In the genomic region with DNA sequence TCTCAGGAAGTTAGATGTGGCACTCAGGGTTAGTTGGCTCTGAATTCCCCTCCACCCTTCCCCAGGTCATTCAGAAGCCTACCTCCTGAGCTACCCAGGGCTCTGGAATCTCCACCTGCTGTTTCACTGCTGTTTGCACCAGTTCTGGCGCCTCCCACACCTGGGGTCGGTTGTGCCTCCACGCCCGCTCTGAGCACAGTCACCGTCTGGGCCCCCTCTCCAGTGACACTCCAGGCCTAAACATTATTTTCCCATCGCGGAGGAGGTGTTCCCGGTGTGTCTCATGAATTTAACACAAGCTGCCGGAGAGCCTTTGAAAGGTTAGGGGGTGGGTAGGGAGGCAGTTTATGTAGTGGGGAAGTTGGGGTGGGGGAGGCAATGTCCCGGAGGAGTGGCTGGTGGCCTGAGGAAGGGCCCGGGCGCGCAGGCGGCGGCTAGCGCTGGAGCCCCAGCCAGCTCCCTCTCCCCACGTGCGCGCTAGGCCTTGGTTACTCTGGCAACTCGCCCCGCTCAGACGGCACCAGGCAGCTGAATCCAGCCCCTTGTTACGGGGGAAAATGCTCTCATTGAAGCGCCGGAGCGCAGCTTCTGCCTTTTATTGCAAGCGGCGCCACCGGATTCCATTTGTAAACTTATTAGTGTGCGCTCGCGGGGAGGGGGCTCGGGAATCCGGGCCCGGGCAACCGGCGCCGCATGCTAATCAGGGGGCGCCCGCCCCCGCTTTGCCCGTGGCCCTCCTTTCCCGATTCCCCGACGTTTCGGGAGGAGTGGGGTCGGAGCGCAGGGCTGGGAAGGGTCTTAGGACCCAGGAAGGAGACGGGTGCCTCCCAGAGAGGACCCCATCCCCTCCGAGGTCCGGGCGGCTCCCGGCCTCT, we compare ENCODE assay signal across 9 cellular contexts. TPM values are rescaled to one million over a fixed set of nuclear protein-coding genes. Genes with fewer than 3 reads are reported as not detected.
A peak's percentile ranks its signal among the peaks of the same experiment; 100 is the strongest.
DNase-seq lines count a peak whose midpoint lies in the region; ATAC-seq and TF ChIP-seq lines count a peak whose summit lies in the region.
"Had no signal": no experiment of that assay in that cellular context is flagged by ENCODE, and none has a peak within 500 bp of the region (broad histone marks: within the 10 kb centered on the region; RNA-seq: fewer than 3 reads in every experiment).

No MANE protein-coding gene starts in this region.

- intact Hi-C loops in PC-3 (cut with micrococcal nuclease): no loop called here
- intact Hi-C loops in posterior vena cava (cut with DNase I): no loop called here

- peaks cover 14% of the 10 kb centered on the region for H3K4me1 ChIP-seq in PC-3 (ENCODE audit: insufficient read depth, low read length)
- H3K4me1 ChIP-seq in right atrium auricular region: peaks cover 0 to 39% of the 10 kb centered on the region in 2 donors

- POLR2A ChIA-PET in PC-3 (lab: Charles Lee; ENCODE audit: unreplicated experiment): no interaction called here

- H3K9ac ChIP-seq in PC-3 (ENCODE audit: low read length): no peak overlapping the region

- no peak overlapping the region for H3K27ac ChIP-seq in PC-3 (ENCODE audit: low read length)
- H3K27ac ChIP-seq in right atrium auricular region: peak overlapping the region; percentile 14 to 68

- BruUV-seq in PC-3 (replicated peaks; lab: Mats Ljungman, UMichigan): no TSS peak

- H3F3A ChIP-seq in PC-3 (ENCODE audit: low read length, unreplicated experiment): no peaks in the 10 kb centered on the region

- no peaks in the 10 kb centered on the region for H3K9me2 ChIP-seq in PC-3 (replicated peaks; ENCODE audit: low read length)

- DNase-seq in PC-3 (no peak), right atrium auricular region (ENCODE audit: low spot score) (no peak), posterior vena cava (ENCODE audit: low spot score) (peak; percentile 84), DMS 273 (lab: John Stamatoyannopoulos, UW; ENCODE audit: unreplicated experiment) (no peak)

- no peaks in the 10 kb centered on the region for H3K36me3 ChIP-seq in PC-3 (ENCODE audit: low read depth, low read length)
- H3K36me3 ChIP-seq in right atrium auricular region: no peaks in the 10 kb centered on the region

- H3K27me3 ChIP-seq in PC-3 (ENCODE audit: low read length) (peaks cover 35% of the 10 kb centered on the region), right atrium auricular region (no peaks in the 10 kb centered on the region)

- ATAC-seq in PC-3: no peak
- no peak for ATAC-seq in HG02973 (IDR thresholded peaks at IDR 0.05; ENCODE audit: unreplicated experiment)
- ATAC-seq in GM18907 (IDR thresholded peaks at IDR 0.05; ENCODE audit: unreplicated experiment): no peak
- no peak for ATAC-seq in HG03520 (IDR thresholded peaks at IDR 0.05; ENCODE audit: unreplicated experiment)

- no peaks in the 10 kb centered on the region for H4K20me1 ChIP-seq in PC-3 (ENCODE audit: low read length)

- TF ChIP-seq CTCF in PC-3 (conservative IDR thresholded peaks at IDR 0.05; ENCODE audit: low read depth, low read length) (no peak), right atrium auricular region (IDR thresholded peaks at IDR 0.05) (no peak)

- H3K9me3 ChIP-seq in PC-3 (ENCODE audit: low read length): no peaks in the 10 kb centered on the region
- H3K9me3 ChIP-seq in right atrium auricular region: no peaks in the 10 kb centered on the region

- peak overlapping the region; percentile 11; the same call in 1 of the 2 replicates for H3K4me3 ChIP-seq in GM08714 (ENCODE audit: low read length)
- peak overlapping the region; percentile 34; the same call in 1 of the 2 replicates for H3K4me3 ChIP-seq in PC-3 (ENCODE audit: low read length)
- H3K4me3 ChIP-seq in right atrium auricular region: peak overlapping the region; percentile 35 to 51

- peak overlapping the region; percentile 58 for H3K4me2 ChIP-seq in PC-3 (ENCODE audit: low read length)

- 0 out of 2 replicates have a peak overlapping the region, but pooled peaks have one; percentile 43 for H2AFZ ChIP-seq in PC-3 (ENCODE audit: low read length)

- H3K79me2 ChIP-seq in PC-3 (ENCODE audit: low read length): no peaks in the 10 kb centered on the region

- CTCF ChIA-PET in PC-3 (lab: Charles Lee): interaction anchor here (0.6 kb wide), 1 partner anchor 447 kb away, joined by 4 read pairs; no protein-coding TSS in a partner anchor

RNA-seq across cellular contexts. Expression of a gene that starts 52.4 kb away (rescaled TPM):
- total RNA-seq in PC-3 (2014; rRNA removed) (not detected in 2 replicates), right atrium auricular region (under 1 TPM; 0.04 to 0.30 TPM), posterior vena cava (under 1 TPM in 1 of 2 donors, not detected in 1; 0.19 TPM)
- total RNA-seq: T-helper 2 cell treated with Interferon-gamma antibody and Interleukin-4, amounts not matched to agents 100 ng/mL and 5 ng/mL, for 36 hours had no signal
